Comparison of ENCODE assay signal across 18 cellular contexts in genomic region chr14:88164906-88165534, GRCh38.
DNase-seq lines count a peak whose midpoint lies in the region; ATAC-seq, FAIRE-seq and TF ChIP-seq lines count a peak whose summit lies in the region.
"Had no signal": no experiment of that assay in that cellular context is flagged by ENCODE, and none has a peak within 500 bp of the region (broad histone marks: within the 10 kb centered on the region; RNA-seq: fewer than 3 reads in every experiment).

No MANE protein-coding gene starts in this region.

- TF ChIP-seq EP300 in HepG2 (IDR thresholded peaks at IDR 0.05; ENCODE audit: low read depth in 2 of 2, low read length in 2 of 2) (no peak), HepG2 (CRISPR knock-in tag; IDR thresholded peaks at IDR 0.05; ENCODE audit: borderline replicate concordance) (no peak)

- H3K9me3 ChIP-seq in HepG2 (ENCODE audit: low read length) = peaks cover 4% of the 10 kb centered on the region; the same call in 1 of the 2 replicates
- H3K9me3 ChIP-seq: ascending aorta had no signal

- WGBS in HepG2 (ENCODE audit: low lambda C conversion rate) = 0% methylated on average over 3 of the region's 3 CpGs

- H2AFZ ChIP-seq in HepG2 (ENCODE audit: low read length) = no peak overlapping the region

- no peaks in the 10 kb centered on the region for H3K36me3 Mint-ChIP-seq in activated naive CD4-positive, alpha-beta T cell treated with anti-CD3 and anti-CD28 coated beads for 36 hours (ENCODE audit: low read depth)
- H3K36me3 Mint-ChIP-seq in glutamatergic neuron (ENCODE audit: unreplicated experiment) = peaks cover 8% of the 10 kb centered on the region
- H3K36me3 Mint-ChIP-seq: CD4-positive, CD25-positive, alpha-beta regulatory T cell had no signal

- peaks cover 3 to 5% of the 10 kb centered on the region in 2 experiments; a peak in 2 of 5 replicates for H3K27me3 ChIP-seq in HepG2 (ENCODE audit: control insufficient read depth in 1 of 2, insufficient read depth in 2 of 2, low read length in 2 of 2)
- H3K27me3 ChIP-seq: ascending aorta, uterus had no signal

- TF ChIP-seq RAD21 in HepG2 (CRISPR knock-in tag; IDR thresholded peaks at IDR 0.05) = no peak

- intact Hi-C loops in activated naive CD4-positive, alpha-beta T cell treated with anti-CD3 and anti-CD28 coated beads for 36 hours (cut with micrococcal nuclease) = no loop called here
- intact Hi-C loops in HepG2 (cut with micrococcal nuclease; ENCODE audit: unreplicated experiment) = no loop called here

- no peak overlapping the region for H3K4me2 ChIP-seq in HepG2 (ENCODE audit: low read depth, low read length)

- no peaks in the 10 kb centered on the region for H3K79me2 ChIP-seq in HepG2 (ENCODE audit: insufficient read depth, low read length)

- FAIRE-seq in urothelium cell line (lab: Jason Lieb, UNC) = peak; percentile 81
- FAIRE-seq in HepG2 (lab: Jason Lieb, UNC) = no peak

- in situ Hi-C loops in HepG2 (cut with HindIII; ENCODE audit: extremely low pct_ligation_motif_present, low pct_unique_long_range_greater_than_20kb) = loop anchor here (5.0 to 10.0 kb wide), 2 partner anchors 153 to 220 kb away; no protein-coding TSS in a partner anchor

- H3K4me3 Mint-ChIP-seq in activated naive CD4-positive, alpha-beta T cell treated with anti-CD3 and anti-CD28 coated beads for 36 hours = no peak overlapping the region
- no peak overlapping the region for H3K4me3 Mint-ChIP-seq in glutamatergic neuron (ENCODE audit: unreplicated experiment)
- H3K4me3 Mint-ChIP-seq: naive thymus-derived CD4-positive, alpha-beta T cell had no signal

- BruUV-seq in HepG2 (replicated peaks; lab: Mats Ljungman, UMichigan) = no TSS peak

- peaks cover 12% of the 10 kb centered on the region for H3K4me1 ChIP-seq in HepG2 (ENCODE audit: insufficient read depth, low read length)
- H3K4me1 ChIP-seq: ascending aorta, uterus had no signal

- TF ChIP-seq POLR2A in HepG2 (IDR thresholded peaks at IDR 0.05; ENCODE audit: insufficient read depth in 1 of 2, low read depth in 2 of 2, low read length in 2 of 2) = no peak

- CTCF ChIA-PET in activated naive CD4-positive, alpha-beta T cell treated with anti-CD3 and anti-CD28 coated beads for 36 hours (lab: Charles Lee) = interaction anchor here (0.6 kb wide), 1 partner anchor 295 kb away, joined by 3 read pairs; no protein-coding TSS in a partner anchor
- CTCF ChIA-PET in HepG2 (lab: Yijun Ruan, JAX; ENCODE audit: low intra/inter-chr PET ratio, low total read pairs) = no interaction called here

- no peak overlapping the region for H3K9ac ChIP-seq in HepG2 (ENCODE audit: insufficient read depth, low read depth, low read length)

- ATAC-seq in HG03520 (IDR thresholded peaks at IDR 0.05; ENCODE audit: unreplicated experiment) (peak; percentile 51), HepG2 (no peak)
- ATAC-seq: naive thymus-derived CD4-positive, alpha-beta T cell had no signal

- H3K4me1 Mint-ChIP-seq in activated naive CD4-positive, alpha-beta T cell treated with anti-CD3 and anti-CD28 coated beads for 36 hours (ENCODE audit: low read depth) = no peaks in the 10 kb centered on the region
- H3K4me1 Mint-ChIP-seq in glutamatergic neuron (ENCODE audit: low read depth, unreplicated experiment) = no peaks in the 10 kb centered on the region

- no peak overlapping the region for H3K27ac ChIP-seq in HepG2 (ENCODE audit: extremely low read length, insufficient read depth, low read length)
- H3K27ac ChIP-seq: ascending aorta, uterus had no signal

- peak; percentile 18 for DNase-seq in activated naive CD4-positive, alpha-beta T cell treated with anti-CD3 and anti-CD28 coated beads for 36 hours
- DNase-seq in activated naive CD4-positive, alpha-beta T cell treated with anti-CD3 and anti-CD28 coated beads, Interleukin-2, amount 50 U/mL, for 16 hours = no peak
- DNase-seq in ecto neural progenitor cell (ENCODE audit: low spot score) = peak; percentile 3
- DNase-seq in urothelium cell line (ENCODE audit: low spot score) = no peak
- DNase-seq in HuH-7 (ENCODE audit: low spot score) = no peak
- DNase-seq in glutamatergic neuron = no peak
- no peak for DNase-seq in HepG2 (ENCODE audit: low spot score)
- DNase-seq: activated effector memory CD4-positive, alpha-beta T cell treated with anti-CD3 and anti-CD28 coated beads, Interleukin-2, amount 50 U/mL, for 16 hours; CD4-positive, CD25-positive, alpha-beta regulatory T cell; erythroblast; KG1; mammary epithelial cell; naive thymus-derived CD4-positive, alpha-beta T cell; NCI-H1105; NCI-H748 treated with DMSO at 0.1 percent for 48 hours; uterus had no signal

- no peaks in the 10 kb centered on the region for H3K36me3 ChIP-seq in HepG2 (replicated peaks in 1 of 2; ENCODE audit: control insufficient read depth in 1 of 2, insufficient read depth in 2 of 2, low read length in 2 of 2)
- H3K36me3 ChIP-seq: ascending aorta, uterus had no signal

- no peaks in the 10 kb centered on the region for H4K20me1 ChIP-seq in HepG2 (ENCODE audit: insufficient read depth, low read length)

- no peak overlapping the region for H3K4me3 ChIP-seq in HepG2 (replicated peaks in 1 of 3; ENCODE audit: insufficient read depth in 1 of 3, low read depth in 2 of 3, low read length in 3 of 3)
- H3K4me3 ChIP-seq: ascending aorta, uterus had no signal

- no peak overlapping the region for H3K27ac Mint-ChIP-seq in activated naive CD4-positive, alpha-beta T cell treated with anti-CD3 and anti-CD28 coated beads for 36 hours
- H3K27ac Mint-ChIP-seq in glutamatergic neuron (ENCODE audit: unreplicated experiment) = no peak overlapping the region
- H3K27ac Mint-ChIP-seq: naive thymus-derived CD4-positive, alpha-beta T cell had no signal

- H3K27me3 Mint-ChIP-seq in activated naive CD4-positive, alpha-beta T cell treated with anti-CD3 and anti-CD28 coated beads for 36 hours (ENCODE audit: low read depth) = peaks cover 2% of the 10 kb centered on the region
- H3K27me3 Mint-ChIP-seq in glutamatergic neuron (ENCODE audit: unreplicated experiment) = no peaks in the 10 kb centered on the region

- POLR2A ChIA-PET in HepG2 (lab: Yijun Ruan, JAX) = no interaction called here

- no peaks in the 10 kb centered on the region for H3K9me3 Mint-ChIP-seq in activated naive CD4-positive, alpha-beta T cell treated with anti-CD3 and anti-CD28 coated beads for 36 hours
- peaks cover 2% of the 10 kb centered on the region for H3K9me3 Mint-ChIP-seq in glutamatergic neuron (ENCODE audit: unreplicated experiment)

- TF ChIP-seq CTCF in glutamatergic neuron (IDR thresholded peaks at IDR 0.05; ENCODE audit: partially characterized antibody, unreplicated experiment) (no peak), HepG2 (CRISPR knock-in tag; IDR thresholded peaks at IDR 0.05) (no peak)

TF ChIP-seq in HepG2, 621 proteins besides CTCF, POLR2A, EP300 and RAD21:
- TF ChIP-seq ZMYM3 (CRISPR knock-in tag; IDR thresholded peaks at IDR 0.05) = no peak
- TF ChIP-seq ZNF3 (CRISPR knock-in tag; IDR thresholded peaks at IDR 0.05) = no peak
- no peak for TF ChIP-seq CREM (IDR thresholded peaks at IDR 0.05)
- TF ChIP-seq CREM (CRISPR knock-in tag; IDR thresholded peaks at IDR 0.05) = no peak

Comparison
In these comparisons a context has a peak if more than half of its experiments do, and no peak if none do; other contexts are left out.
1. DNase-seq: peak in activated naive CD4-positive, alpha-beta T cell treated with anti-CD3 and anti-CD28 coated beads for 36 hours (single experiment) and ecto neural progenitor cell (single experiment); none in activated naive CD4-positive, alpha-beta T cell treated with anti-CD3 and anti-CD28 coated beads, Interleukin-2, amount 50 U/mL, for 16 hours (single experiment), urothelium cell line (single experiment), HuH-7 (single experiment), glutamatergic neuron (single experiment) and HepG2 (single experiment).